Comparison of ENCODE assay signal across 26 cellular contexts in genomic region chr17:48615963-48616718, GRCh38. TPM values are rescaled to one million over a fixed set of nuclear protein-coding genes. Genes with fewer than 3 reads are reported as not detected.
DNase-seq lines count a peak whose midpoint lies in the region; ATAC-seq, FAIRE-seq and TF ChIP-seq lines count a peak whose summit lies in the region.
"Had no signal": no experiment of that assay in that cellular context is flagged by ENCODE, and none has a peak within 500 bp of the region (broad histone marks: within the 10 kb centered on the region; RNA-seq: fewer than 3 reads in every experiment).

No MANE protein-coding gene starts in this region.

- no peak overlapping the region for H4K5ac ChIP-seq in H1 (ENCODE audit: insufficient read length, low read depth, low read length)

- POLR2A ChIA-PET in H1 (lab: Charles Lee; ENCODE audit: partially characterized antibody), result interaction anchor here (1.2 kb wide), 1 partner anchor 19 kb away, joined by 3 read pairs; no protein-coding TSS in a partner anchor

- H3K4me3 Mint-ChIP-seq in T-helper 1 cell treated with Interleukin-12 subunit alpha and Interleukin-12 subunit beta and Interleukin-4 antibody, amounts not matched to agents 30 μg/mL and 1 μg/mL, for 36 hours, result no peak overlapping the region
- H3K4me3 Mint-ChIP-seq in IgD-negative memory B cell (peak overlapping the region in 1 of 4 donors; percentile 66), nephron (peak overlapping the region; percentile 94 to 98 (median 96))
- H3K4me3 Mint-ChIP-seq: WTC11 had no signal

- CTCF ChIA-PET in H1 (lab: Charles Lee; ENCODE audit: partially characterized antibody), result interaction anchor here (0.5 to 5.4 kb wide), 8 partner anchors 8 to 946 kb away, joined by 3 to 30 read pairs (median 6); partner anchors contain the start of gene HOXB9

- no peak overlapping the region for H3K18ac ChIP-seq in H1 (ENCODE audit: extremely low read depth, low read length)

- H3K23ac ChIP-seq in H1 (ENCODE audit: insufficient read length), result no peak overlapping the region

- no peak overlapping the region for H3K14ac ChIP-seq in H1 (ENCODE audit: insufficient read length)

- H3K9ac ChIP-seq in H1 (replicated peaks in 1 of 4; ENCODE audit: extremely low read depth in 1 of 4, low read depth in 3 of 4, low read length in 3 of 4), result no peak overlapping the region
- H3K9ac ChIP-seq: BLaER1 had no signal

- H2BK120ac ChIP-seq in H1 (replicated peaks; ENCODE audit: low read depth, low read length), result no peak overlapping the region

- no peak for FAIRE-seq in H1 (lab: Jason Lieb, UNC)
- FAIRE-seq: A204.1, K562, urothelium cell line had no signal

- no peaks in the 10 kb centered on the region for H3K79me1 ChIP-seq in H1 (ENCODE audit: low read depth, low read length)

- H2BK15ac ChIP-seq in H1 (ENCODE audit: low read length), result no peak overlapping the region

- TF ChIP-seq RAD21 in H1 (IDR thresholded peaks at IDR 0.05 in 1 of 2, conservative IDR thresholded peaks at IDR 0.05 in 1 of 2; ENCODE audit: low read depth in 2 of 2, low read length in 2 of 2), result no peak

- H3K27ac Mint-ChIP-seq in T-helper 1 cell treated with Interleukin-12 subunit alpha and Interleukin-12 subunit beta and Interleukin-4 antibody, amounts not matched to agents 30 μg/mL and 1 μg/mL, for 36 hours, result peak overlapping the region; percentile 37
- H3K27ac Mint-ChIP-seq in IgD-negative memory B cell, result peak overlapping the region; percentile 67 to 98 (median 83)
- H3K27ac Mint-ChIP-seq in nephron, result peak overlapping the region in 2 of 3 experiments; percentile 87 to 98
- H3K27ac Mint-ChIP-seq: activated naive CD8-positive, alpha-beta T cell; WTC11 had no signal

- peaks cover 97 to 100% (median 99%) of the 10 kb centered on the region in 4 experiments for H3K27me3 ChIP-seq in H1 (replicated peaks in 1 of 4; ENCODE audit: control insufficient read depth in 3 of 4, extremely low read depth in 1 of 4, insufficient read depth in 3 of 4, low read length in 3 of 4)

- no peak overlapping the region for H2AK5ac ChIP-seq in H1 (ENCODE audit: low read depth, low read length)

- WGBS in H1 (ENCODE audit: extremely low coverage in 1 of 2, insufficient coverage in 1 of 2, insufficient read length in 1 of 2, insufficient replicate concordance in 2 of 2, low coverage in 1 of 2, low lambda C conversion rate in 2 of 2, missing lambda C conversion rate in 1 of 2), 2 experiments, result 17% methylated on average over 16 of the region's 17 CpGs; no CpG with 5 or more reads in 1 of the 2 experiments

- 0 out of 2 replicates have a peak overlapping the region, but pooled peaks have one; percentile 19 for H2BK12ac ChIP-seq in H1 (ENCODE audit: low read depth, low read length)

- peaks cover 0 to 13% (median 0%) of the 10 kb centered on the region in 4 experiments; a peak in 1 of 8 replicates for H3K36me3 ChIP-seq in H1 (ENCODE audit: control insufficient read depth in 2 of 4, insufficient read depth in 4 of 4, low read length in 3 of 4)
- H3K36me3 ChIP-seq: BLaER1, brain microvascular endothelial cell had no signal

- H3K27ac ChIP-seq in H1 (ENCODE audit: low read depth, low read length), result no peak overlapping the region
- H3K27ac ChIP-seq: BLaER1, brain microvascular endothelial cell, coronary artery had no signal

- TF ChIP-seq EP300 in H1 (IDR thresholded peaks at IDR 0.05; ENCODE audit: borderline replicate concordance in 1 of 2, low read depth in 2 of 2, low read length in 2 of 2), result no peak

- H4K20me1 ChIP-seq in H1 (replicated peaks in 1 of 2; ENCODE audit: control insufficient read depth in 1 of 2, insufficient read depth in 2 of 2, low read length in 2 of 2), result peaks cover 18 to 39% of the 10 kb centered on the region in 2 experiments

- H4K8ac ChIP-seq in H1 (ENCODE audit: extremely low read depth, insufficient read depth, low read length), result no peak overlapping the region

- no peak overlapping the region for H4K91ac ChIP-seq in H1 (replicated peaks; ENCODE audit: insufficient read length, low read length)

- no peak overlapping the region for H3K4me3 ChIP-seq in H1 (ENCODE audit: extremely low read depth in 1 of 4, insufficient read depth in 2 of 4, low read depth in 3 of 4, low read length in 4 of 4)
- H3K4me3 ChIP-seq: BLaER1, coronary artery, K562 had no signal

- peaks cover 0 to 7% (median 5%) of the 10 kb centered on the region in 4 experiments; a peak in 5 of 7 replicates for H3K4me1 ChIP-seq in H1 (replicated peaks in 1 of 4; ENCODE audit: control insufficient read depth in 3 of 4, insufficient read depth in 4 of 4, low read length in 3 of 4)
- H3K4me1 ChIP-seq: BLaER1 had no signal

- intact Hi-C loops in cardiac septum (cut with DNase I), result loop anchor here (5.0 to 10.0 kb wide), 5 partner anchors 279 to 591 kb away; partner anchors contain the start of gene IGF2BP1

- H3K9me3 ChIP-seq in H1 (ENCODE audit: insufficient read depth in 2 of 2, low read depth in 1 of 2, low read length in 1 of 2), result no peaks in the 10 kb centered on the region; a peak in 1 of 4 replicates
- H3K9me3 ChIP-seq: BLaER1 had no signal

- ATAC-seq in HG03521 (IDR thresholded peaks at IDR 0.05; ENCODE audit: unreplicated experiment), result no peak
- ATAC-seq: activated T-cell treated with anti-CD3 and anti-CD28 coated beads, Interleukin-2, amount 50 U/mL, for 72 hours; K562; WTC11 had no signal

- H3K56ac ChIP-seq in H1 (replicated peaks; ENCODE audit: insufficient read length, low read depth, low read length), result no peak overlapping the region

- peaks cover 93% of the 10 kb centered on the region for H3K27me3 Mint-ChIP-seq in T-helper 1 cell treated with Interleukin-12 subunit alpha and Interleukin-12 subunit beta and Interleukin-4 antibody, amounts not matched to agents 30 μg/mL and 1 μg/mL, for 36 hours (ENCODE audit: low read depth)
- H3K27me3 Mint-ChIP-seq in IgD-negative memory B cell (peaks cover 67% of the 10 kb centered on the region), nephron (ENCODE audit: low read depth) (peaks cover 96% of the 10 kb centered on the region)

- peaks cover 39% of the 10 kb centered on the region for H3K4me1 Mint-ChIP-seq in T-helper 1 cell treated with Interleukin-12 subunit alpha and Interleukin-12 subunit beta and Interleukin-4 antibody, amounts not matched to agents 30 μg/mL and 1 μg/mL, for 36 hours (ENCODE audit: low read depth)
- H3K4me1 Mint-ChIP-seq in IgD-negative memory B cell (peaks cover 11 to 22% (median 16%) of the 10 kb centered on the region in 3 donors), nephron (peaks cover 58% of the 10 kb centered on the region)

- H3K4me2 ChIP-seq in H1 (ENCODE audit: insufficient read depth in 1 of 2, low read depth in 2 of 2, low read length in 2 of 2), result no peak overlapping the region
- H3K4me2 ChIP-seq: BLaER1 had no signal

- DNase-seq in T-helper 1 cell (no peak), H1 (ENCODE audit: low read depth in 1 of 2, low spot score in 2 of 2) (no peak), NCI-H526 treated with DMSO at 0.1 percent for 48 hours (lab: John Stamatoyannopoulos, UW) (no peak), cardiac septum (ENCODE audit: low spot score) (no peak)
- DNase-seq: activated T-cell treated with anti-CD3 and anti-CD28 coated beads, Interleukin-2, amount 50 U/mL, for 72 hours; brain microvascular endothelial cell; EL; NCI-H1694; NCI-H774; SHP77 treated with DMSO at 0.1 percent for 48 hours; stimulated activated CD4-positive, alpha-beta T cell treated with anti-CD3 and anti-CD28 coated beads, Interleukin-12 subunit alpha, Interleukin-12 subunit beta, amount 100 ng/mL, for 4 hours; stimulated activated CD8-positive, alpha-beta memory T cell treated with anti-CD3 and anti-CD28 coated beads, Interleukin-4, amount 100 ng/mL, for 48 hours had no signal

- no peaks in the 10 kb centered on the region for H3K9me3 Mint-ChIP-seq in T-helper 1 cell treated with Interleukin-12 subunit alpha and Interleukin-12 subunit beta and Interleukin-4 antibody, amounts not matched to agents 30 μg/mL and 1 μg/mL, for 36 hours
- H3K9me3 Mint-ChIP-seq in IgD-negative memory B cell, result peaks cover 0 to 2% (median 0%) of the 10 kb centered on the region in 3 donors
- H3K9me3 Mint-ChIP-seq in nephron, result no peaks in the 10 kb centered on the region
- H3K9me3 Mint-ChIP-seq: activated T-cell treated with anti-CD3 and anti-CD28 coated beads, Interleukin-2, amount 50 U/mL, for 72 hours; WTC11 had no signal

- H3K36me3 Mint-ChIP-seq in T-helper 1 cell treated with Interleukin-12 subunit alpha and Interleukin-12 subunit beta and Interleukin-4 antibody, amounts not matched to agents 30 μg/mL and 1 μg/mL, for 36 hours (ENCODE audit: low read depth), result peaks cover 3% of the 10 kb centered on the region
- H3K36me3 Mint-ChIP-seq in IgD-negative memory B cell, result peaks cover 3% of the 10 kb centered on the region
- H3K36me3 Mint-ChIP-seq in nephron (ENCODE audit: low read depth), result peaks cover 8% of the 10 kb centered on the region
- H3K36me3 Mint-ChIP-seq: activated naive CD8-positive, alpha-beta T cell; WTC11 had no signal

- H3K4ac ChIP-seq in H1 (replicated peaks; ENCODE audit: insufficient read length, low read depth, low read length), result no peak overlapping the region

- H3K23me2 ChIP-seq in H1 (ENCODE audit: low read depth, low read length), result no peaks in the 10 kb centered on the region

- H2AFZ ChIP-seq in H1 (ENCODE audit: low read length), result no peak overlapping the region

- no peak overlapping the region for H2BK20ac ChIP-seq in H1 (ENCODE audit: low read length)

- H3K79me2 ChIP-seq in H1 (ENCODE audit: control insufficient read depth in 1 of 2, insufficient read depth in 2 of 2, low read length in 2 of 2), result no peaks in the 10 kb centered on the region

- no peak for TF ChIP-seq POLR2A in H1 (IDR thresholded peaks at IDR 0.05; ENCODE audit: control extremely low read depth in 1 of 2, low read depth in 2 of 2, low read length in 2 of 2)

- H2BK5ac ChIP-seq in H1 (ENCODE audit: low read depth, low read length), result no peak overlapping the region

- TF ChIP-seq CTCF in H1 (IDR thresholded peaks at IDR 0.05; ENCODE audit: control extremely low read depth in 1 of 3, insufficient read depth in 1 of 3, low read depth in 1 of 3, low read length in 3 of 3), result no peak
- TF ChIP-seq CTCF in nephron (IDR thresholded peaks at IDR 0.05; ENCODE audit: unreplicated experiment in 3 of 3), result no peak

RNA-seq across cellular contexts. Expression of gene HOXB8, which starts 1.0 kb away (rescaled TPM):
- polyA plus RNA-seq in IgD-negative memory B cell (not detected), H1 (2011; rRNA removed) (not detected in 2 replicates)
- not detected in 2 replicates for total RNA-seq in H1 (2021; fragmentation: NEBNext Ultra II Directional; extraction: Animal tissue kit (Norgen Biotek cat#: 25700))
- not detected for polyA plus RNA-seq in H1 (2011; cell fraction: cytosol; rRNA removed)
- not detected for polyA plus RNA-seq in H1 (2011; cell fraction: nucleus; rRNA removed)
- polyA plus RNA-seq in H1 (2012, experiment 1 of 2), result not detected in 4 replicates
- 0.09 TPM for polyA plus RNA-seq in H1 (2012, experiment 2 of 2)
- polyA plus RNA-seq in H1 (2013, experiment 1 of 2), result not detected
- not detected for polyA plus RNA-seq in H1 (2013, experiment 2 of 2)
- polyA minus RNA-seq in H1 (2011; rRNA and poly(A)+ RNA removed), result not detected in 2 replicates
- not detected for polyA minus RNA-seq in H1 (2011; cell fraction: cytosol; rRNA and poly(A)+ RNA removed)
- polyA minus RNA-seq in H1 (2011; cell fraction: nucleus; rRNA and poly(A)+ RNA removed), result not detected
- total RNA-seq in cardiac septum, result not detected
- total RNA-seq: activated T-cell treated with anti-CD3 and anti-CD28 coated beads, Interleukin-2, amount 50 U/mL, for 72 hours; liver; OCI-LY7; T-helper 2 cell treated with Interferon-gamma antibody and Interleukin-4, amounts not matched to agents 100 ng/mL and 5 ng/mL, for 36 hours; WTC11 had no signal
- polyA plus RNA-seq: liver had no signal

RNA-seq across cellular contexts. Expression of gene HOXB7, which starts 5.3 kb away (rescaled TPM):
- polyA plus RNA-seq in IgD-negative memory B cell, result not detected
- total RNA-seq in H1 (2021; fragmentation: NEBNext Ultra II Directional; extraction: Animal tissue kit (Norgen Biotek cat#: 25700)), result not detected in 2 replicates
- not detected in 2 replicates for polyA plus RNA-seq in H1 (2011; rRNA removed)
- not detected for polyA plus RNA-seq in H1 (2011; cell fraction: cytosol; rRNA removed)
- not detected for polyA plus RNA-seq in H1 (2011; cell fraction: nucleus; rRNA removed)
- polyA plus RNA-seq in H1 (2012, experiment 1 of 2), result not detected in 4 replicates
- not detected for polyA plus RNA-seq in H1 (2012, experiment 2 of 2)
- polyA plus RNA-seq in H1 (2013, experiment 1 of 2), result not detected
- not detected for polyA plus RNA-seq in H1 (2013, experiment 2 of 2)
- polyA minus RNA-seq in H1 (2011; rRNA and poly(A)+ RNA removed), result not detected in 2 replicates
- not detected for polyA minus RNA-seq in H1 (2011; cell fraction: cytosol; rRNA and poly(A)+ RNA removed)
- polyA minus RNA-seq in H1 (2011; cell fraction: nucleus; rRNA and poly(A)+ RNA removed), result not detected
- 0.22 TPM for total RNA-seq in cardiac septum
- total RNA-seq: WTC11 had no signal

RNA-seq across cellular contexts. Expression of gene HOXB9, which starts 10.0 kb away (rescaled TPM):
- polyA plus RNA-seq in IgD-negative memory B cell, result not detected
- total RNA-seq in H1 (2021; fragmentation: NEBNext Ultra II Directional; extraction: Animal tissue kit (Norgen Biotek cat#: 25700)), result not detected in 2 replicates
- not detected in 2 replicates for polyA plus RNA-seq in H1 (2011; rRNA removed)
- not detected for polyA plus RNA-seq in H1 (2011; cell fraction: cytosol; rRNA removed)
- not detected for polyA plus RNA-seq in H1 (2011; cell fraction: nucleus; rRNA removed)
- 0.15 to 0.17 TPM in 2 of 4 replicates, not detected in the others for polyA plus RNA-seq in H1 (2012, experiment 1 of 2)
- 0.17 TPM for polyA plus RNA-seq in H1 (2012, experiment 2 of 2)
- polyA plus RNA-seq in H1 (2013, experiment 1 of 2), result 0.02 TPM
- polyA plus RNA-seq in H1 (2013, experiment 2 of 2), result not detected
- polyA minus RNA-seq in H1 (2011; rRNA and poly(A)+ RNA removed), result not detected in 2 replicates
- polyA minus RNA-seq in H1 (2011; cell fraction: cytosol; rRNA and poly(A)+ RNA removed), result not detected
- not detected for polyA minus RNA-seq in H1 (2011; cell fraction: nucleus; rRNA and poly(A)+ RNA removed)
- not detected for total RNA-seq in cardiac septum
- total RNA-seq: liver, OCI-LY7 had no signal
- polyA plus RNA-seq: liver had no signal

RNA-seq across cellular contexts. Expression of gene HOXB6, which starts 11.4 kb away (rescaled TPM):
- polyA plus RNA-seq in IgD-negative memory B cell (not detected), H1 (2011; rRNA removed) (not detected in 2 replicates)
- not detected in 2 replicates for total RNA-seq in H1 (2021; fragmentation: NEBNext Ultra II Directional; extraction: Animal tissue kit (Norgen Biotek cat#: 25700))
- not detected for polyA plus RNA-seq in H1 (2011; cell fraction: cytosol; rRNA removed)
- not detected for polyA plus RNA-seq in H1 (2011; cell fraction: nucleus; rRNA removed)
- 0.09 to 0.17 TPM in 2 of 4 replicates, not detected in the others for polyA plus RNA-seq in H1 (2012, experiment 1 of 2)
- polyA plus RNA-seq in H1 (2012, experiment 2 of 2), result not detected
- not detected for polyA plus RNA-seq in H1 (2013, experiment 1 of 2)
- polyA plus RNA-seq in H1 (2013, experiment 2 of 2), result not detected
- polyA minus RNA-seq in H1 (2011; rRNA and poly(A)+ RNA removed), result not detected in 2 replicates
- polyA minus RNA-seq in H1 (2011; cell fraction: cytosol; rRNA and poly(A)+ RNA removed), result not detected
- not detected for polyA minus RNA-seq in H1 (2011; cell fraction: nucleus; rRNA and poly(A)+ RNA removed)
- 0.92 TPM for total RNA-seq in cardiac septum
- total RNA-seq: OCI-LY7; T-helper 2 cell treated with Interferon-gamma antibody and Interleukin-4, amounts not matched to agents 100 ng/mL and 5 ng/mL, for 36 hours; WTC11 had no signal

RNA-seq across cellular contexts. Expression of gene HOXB5, which starts 22.6 kb away (rescaled TPM):
- not detected for polyA plus RNA-seq in IgD-negative memory B cell
- not detected in 2 replicates for total RNA-seq in H1 (2021; fragmentation: NEBNext Ultra II Directional; extraction: Animal tissue kit (Norgen Biotek cat#: 25700))
- polyA plus RNA-seq in H1 (2011; rRNA removed), result not detected in 2 replicates
- polyA plus RNA-seq in H1 (2011; cell fraction: cytosol; rRNA removed), result not detected
- not detected for polyA plus RNA-seq in H1 (2011; cell fraction: nucleus; rRNA removed)
- not detected in 4 replicates for polyA plus RNA-seq in H1 (2012, experiment 1 of 2)
- polyA plus RNA-seq in H1 (2012, experiment 2 of 2), result not detected
- not detected for polyA plus RNA-seq in H1 (2013, experiment 1 of 2)
- not detected for polyA plus RNA-seq in H1 (2013, experiment 2 of 2)
- polyA minus RNA-seq in H1 (2011; rRNA and poly(A)+ RNA removed), result 0.07 TPM in 1 of 2 replicates, not detected in the other
- polyA minus RNA-seq in H1 (2011; cell fraction: cytosol; rRNA and poly(A)+ RNA removed), result not detected
- not detected for polyA minus RNA-seq in H1 (2011; cell fraction: nucleus; rRNA and poly(A)+ RNA removed)
- total RNA-seq in cardiac septum, result not detected
- total RNA-seq: activated T-cell treated with anti-CD3 and anti-CD28 coated beads, Interleukin-2, amount 50 U/mL, for 72 hours; OCI-LY7; WTC11 had no signal

Comparison
In these comparisons a context has a peak if more than half of its experiments do, and no peak if none do; other contexts are left out.
1. H3K27ac Mint-ChIP-seq: peak in every context shown above with its lines; median percentile 92 in nephron; 83 in IgD-negative memory B cell; 37 in T-helper 1 cell treated with Interleukin-12 subunit alpha and Interleukin-12 subunit beta and Interleukin-4 antibody, amounts not matched to agents 30 μg/mL and 1 μg/mL, for 36 hours.